Comparison of ENCODE assay signal across 1 cellular context in genomic region chr3:53155763-53156162, GRCh38.
TF ChIP-seq lines count a peak whose summit lies in the region.

No MANE protein-coding gene starts in this region.

TF ChIP-seq in GM23338, 12 proteins besides CTCF, POLR2A, EP300 and RAD21 (continued from another document):
- no peak for TF ChIP-seq ZNF462 (CRISPR knock-in tag; IDR thresholded peaks at IDR 0.05)
- no peak for TF ChIP-seq EZH2 (IDR thresholded peaks at IDR 0.05; ENCODE audit: low read depth, unreplicated experiment)
- no peak for TF ChIP-seq POLR2AphosphoS5 (IDR thresholded peaks at IDR 0.05; ENCODE audit: low read depth)
- TF ChIP-seq ZNF331 (CRISPR knock-in tag; IDR thresholded peaks at IDR 0.05; ENCODE audit: low read depth) = no peak
- no peak for TF ChIP-seq ETS1 (IDR thresholded peaks at IDR 0.05)
- no peak for TF ChIP-seq REST (IDR thresholded peaks at IDR 0.05; ENCODE audit: unreplicated experiment)
- TF ChIP-seq NANOG (IDR thresholded peaks at IDR 0.05; ENCODE audit: borderline replicate concordance) = no peak
